21 cellular contexts compared by ENCODE assay signal in the genomic region with DNA sequence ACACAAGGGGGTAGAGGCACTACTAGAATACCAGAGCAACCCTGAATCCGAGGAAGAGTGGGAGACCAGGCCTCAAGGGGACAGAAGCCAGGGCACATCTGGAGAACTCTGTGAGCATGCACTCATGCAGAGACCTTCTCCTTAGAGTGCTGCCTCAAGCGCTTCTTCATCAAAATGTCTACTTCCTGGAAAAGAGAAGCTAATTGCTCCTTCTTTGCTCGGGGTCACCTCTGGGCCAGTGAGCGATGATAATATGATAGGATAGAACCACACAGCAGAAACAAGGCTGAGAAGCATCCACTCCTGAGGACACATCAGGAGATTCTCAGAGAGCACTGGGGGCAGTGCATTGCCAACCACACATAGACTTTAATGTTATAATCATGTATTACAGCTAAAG.
"Had no signal": no experiment of that assay in that cellular context is flagged by ENCODE, and none has a peak within 500 bp of the region (broad histone marks: within the 10 kb centered on the region; RNA-seq: fewer than 3 reads in every experiment).

No MANE protein-coding gene starts in this region.

- DNase-seq: activated CD4-positive, alpha-beta T cell treated with anti-CD3 and anti-CD28 coated beads for 1 hour; activated CD4-positive, alpha-beta T cell treated with anti-CD3 and anti-CD28 coated beads, Interleukin-2, amount 50 U/mL, for 1 hour; activated CD8-positive, alpha-beta memory T cell treated with anti-CD3 and anti-CD28 coated beads, Interleukin-2, amount 50 U/mL, for 4 hours; activated naive CD4-positive, alpha-beta T cell; activated T-cell treated with anti-CD3 and anti-CD28 coated beads, Interleukin-2, amount 50 U/mL, for 24 hours; adrenal gland; brain microvascular endothelial cell; caudate nucleus; dermis blood vessel endothelial cell; effector CD8-positive, alpha-beta T cell; erythroblast; foreskin fibroblast; heart right ventricle; islet precursor cell; left cardiac atrium; pancreas; psoas muscle; right cardiac atrium; stimulated activated naive CD8-positive, alpha-beta T cell treated with anti-CD3 and anti-CD28 coated beads, Interleukin-15, amount 100 ng/mL, for 72 hours had no signal

- ATAC-seq: activated T-helper 17 cell treated with anti-CD3 and anti-CD28 coated beads, Interleukin-2, amount 50 U/mL, for 72 hours; heart right ventricle; left cardiac atrium; pancreas; psoas muscle; right cardiac atrium; stimulated activated effector memory CD8-positive, alpha-beta T cell treated with anti-CD3 and anti-CD28 coated beads, Interleukin-12 subunit alpha, Interleukin-12 subunit beta, amount 100 ng/mL, for 72 hours; stimulated activated naive CD8-positive, alpha-beta T cell treated with anti-CD3 and anti-CD28 coated beads, Interleukin-15, amount 100 ng/mL, for 72 hours had no signal
